ENCODE assay signal across 28 cellular contexts in the genomic region with DNA sequence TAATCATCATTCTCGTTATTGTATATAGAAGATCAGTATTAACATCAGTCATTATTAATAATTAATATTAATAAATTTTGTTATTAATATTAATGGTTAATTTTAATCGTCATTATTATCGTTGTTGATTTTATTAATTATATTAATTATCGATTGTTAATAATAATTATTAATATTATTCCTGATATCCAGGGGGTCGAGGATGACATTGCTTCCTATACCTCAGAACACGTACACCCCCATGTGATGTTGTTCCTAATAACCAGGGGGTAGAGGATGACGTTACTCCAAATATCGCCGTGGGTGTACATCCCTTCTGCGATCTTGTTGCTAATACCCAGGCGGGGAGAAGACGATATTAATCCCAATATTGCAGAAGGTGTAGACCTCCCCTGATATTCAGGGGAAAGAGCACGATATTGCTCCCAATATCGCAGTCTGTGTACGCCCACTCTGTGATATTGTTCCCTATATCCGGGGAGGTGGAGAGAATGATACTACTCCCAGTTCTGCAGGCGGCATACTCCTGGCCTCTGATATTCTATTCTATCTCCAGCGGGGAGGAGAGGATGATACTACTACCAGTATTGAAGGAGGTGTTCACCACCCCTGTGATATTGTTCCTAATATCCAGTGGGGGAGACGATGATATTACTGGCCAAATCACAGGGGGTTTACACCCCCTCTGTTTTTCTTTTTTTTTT. TPM values are rescaled to one million over a fixed set of nuclear protein-coding genes. Genes with fewer than 3 reads are reported as not detected.
A peak's percentile ranks its signal among the peaks of the same experiment; 100 is the strongest.
DNase-seq lines count a peak whose midpoint lies in the region; ATAC-seq and TF ChIP-seq lines count a peak whose summit lies in the region.
"Had no signal": no experiment of that assay in that cellular context is flagged by ENCODE, and none has a peak within 500 bp of the region (broad histone marks: within the 10 kb centered on the region; RNA-seq: fewer than 3 reads in every experiment).

No MANE protein-coding gene starts in this region.

- TF ChIP-seq POLR2A in Peyer's patch (IDR thresholded peaks at IDR 0.05): no peak

- H3K9me3 ChIP-seq in Peyer's patch: no peaks in the 10 kb centered on the region
- H3K9me3 ChIP-seq: heart right ventricle, neutrophil, psoas muscle, SK-N-SH, tibial nerve had no signal

- H3K27ac Mint-ChIP-seq in activated naive CD8-positive, alpha-beta T cell treated with anti-CD3 and anti-CD28 coated beads, Interleukin-2, amount 50 U/mL, for 24 hours: peak overlapping the region; percentile 62
- H3K27ac Mint-ChIP-seq in activated naive CD8-positive, alpha-beta T cell treated with anti-CD3 and anti-CD28 coated beads for 36 hours: no peak overlapping the region
- no peak overlapping the region for H3K27ac Mint-ChIP-seq in activated T-helper 17 cell treated with anti-CD3 and anti-CD28 coated beads, Interleukin-2, amount 50 U/mL, for 72 hours
- H3K27ac Mint-ChIP-seq: activated naive CD4-positive, alpha-beta T cell treated with anti-CD3 and anti-CD28 coated beads for 36 hours had no signal

- H3K4me3 Mint-ChIP-seq in activated naive CD8-positive, alpha-beta T cell treated with anti-CD3 and anti-CD28 coated beads, Interleukin-2, amount 50 U/mL, for 24 hours: no peak overlapping the region
- H3K4me3 Mint-ChIP-seq in activated naive CD8-positive, alpha-beta T cell treated with anti-CD3 and anti-CD28 coated beads for 36 hours: no peak overlapping the region
- H3K4me3 Mint-ChIP-seq in activated T-helper 17 cell treated with anti-CD3 and anti-CD28 coated beads, Interleukin-2, amount 50 U/mL, for 72 hours: no peak overlapping the region
- H3K4me3 Mint-ChIP-seq: activated naive CD4-positive, alpha-beta T cell treated with anti-CD3 and anti-CD28 coated beads for 36 hours; central memory CD8-positive, alpha-beta T cell had no signal

- no peak for ATAC-seq in activated naive CD8-positive, alpha-beta T cell treated with anti-CD3 and anti-CD28 coated beads, Interleukin-2, amount 50 U/mL, for 24 hours
- peak; percentile 51 for ATAC-seq in activated T-helper 17 cell treated with anti-CD3 and anti-CD28 coated beads, Interleukin-2, amount 50 U/mL, for 72 hours (replicated peaks)
- ATAC-seq in HG02973 (IDR thresholded peaks at IDR 0.05; ENCODE audit: unreplicated experiment): no peak
- ATAC-seq: HCT116, heart right ventricle, Panc1, psoas muscle had no signal

- no peaks in the 10 kb centered on the region for H3K4me1 ChIP-seq in Peyer's patch
- H3K4me1 ChIP-seq: heart right ventricle, psoas muscle, tibial nerve had no signal

- H3K4me1 Mint-ChIP-seq in activated naive CD8-positive, alpha-beta T cell treated with anti-CD3 and anti-CD28 coated beads, Interleukin-2, amount 50 U/mL, for 24 hours: no peaks in the 10 kb centered on the region
- H3K4me1 Mint-ChIP-seq in activated naive CD8-positive, alpha-beta T cell treated with anti-CD3 and anti-CD28 coated beads for 36 hours: no peaks in the 10 kb centered on the region
- H3K4me1 Mint-ChIP-seq in activated T-helper 17 cell treated with anti-CD3 and anti-CD28 coated beads, Interleukin-2, amount 50 U/mL, for 72 hours: no peaks in the 10 kb centered on the region
- H3K4me1 Mint-ChIP-seq: central memory CD8-positive, alpha-beta T cell; immature natural killer cell had no signal

- H3K27me3 ChIP-seq in Peyer's patch: no peaks in the 10 kb centered on the region

- no peak overlapping the region for H3K4me3 ChIP-seq in Peyer's patch
- H3K4me3 ChIP-seq: dorsolateral prefrontal cortex, heart right ventricle, psoas muscle, tibial nerve had no signal

- H3K9me3 Mint-ChIP-seq in activated naive CD8-positive, alpha-beta T cell treated with anti-CD3 and anti-CD28 coated beads, Interleukin-2, amount 50 U/mL, for 24 hours: no peaks in the 10 kb centered on the region
- H3K9me3 Mint-ChIP-seq in activated naive CD8-positive, alpha-beta T cell treated with anti-CD3 and anti-CD28 coated beads for 36 hours: no peaks in the 10 kb centered on the region
- no peaks in the 10 kb centered on the region for H3K9me3 Mint-ChIP-seq in activated T-helper 17 cell treated with anti-CD3 and anti-CD28 coated beads, Interleukin-2, amount 50 U/mL, for 72 hours
- H3K9me3 Mint-ChIP-seq: activated naive CD4-positive, alpha-beta T cell treated with anti-CD3 and anti-CD28 coated beads for 36 hours; central memory CD8-positive, alpha-beta T cell had no signal

- peak; percentile 20 for DNase-seq in DMS53 (lab: John Stamatoyannopoulos, UW)
- DNase-seq in DMS53 treated with DMSO at 0.1 percent for 48 hours (lab: John Stamatoyannopoulos, UW; ENCODE audit: unreplicated experiment): no peak
- no peak for DNase-seq in activated naive CD8-positive, alpha-beta T cell treated with anti-CD3 and anti-CD28 coated beads, Interleukin-2, amount 50 U/mL, for 24 hours
- DNase-seq in activated naive CD8-positive, alpha-beta T cell treated with anti-CD3 and anti-CD28 coated beads for 36 hours: no peak
- DNase-seq in G401 (ENCODE audit: low spot score): no peak
- DNase-seq in Peyer's patch: no peak
- DNase-seq: activated naive CD4-positive, alpha-beta T cell treated with anti-CD3 and anti-CD28 coated beads for 36 hours; AML-193; COR-L47; dorsolateral prefrontal cortex; heart right ventricle; immature natural killer cell; Kasumi-1; NCI-H1105; NCI-H2171; NCI-H774; psoas muscle; SK-N-SH; stimulated activated CD4-positive, alpha-beta T cell treated with anti-CD3 and anti-CD28 coated beads, Interleukin-1b, Interleukin-23, amount 100 ng/mL, for 48 hours; stimulated activated naive CD4-positive, alpha-beta T cell treated with Interleukin-2 at 50 U/mL for 16 hours had no signal

- no peaks in the 10 kb centered on the region for H3K27me3 Mint-ChIP-seq in activated naive CD8-positive, alpha-beta T cell treated with anti-CD3 and anti-CD28 coated beads, Interleukin-2, amount 50 U/mL, for 24 hours
- peaks cover 4% of the 10 kb centered on the region for H3K27me3 Mint-ChIP-seq in activated naive CD8-positive, alpha-beta T cell treated with anti-CD3 and anti-CD28 coated beads for 36 hours
- peaks cover 4% of the 10 kb centered on the region for H3K27me3 Mint-ChIP-seq in activated T-helper 17 cell treated with anti-CD3 and anti-CD28 coated beads, Interleukin-2, amount 50 U/mL, for 72 hours

- no peaks in the 10 kb centered on the region for H3K36me3 ChIP-seq in Peyer's patch
- H3K36me3 ChIP-seq: heart right ventricle, neutrophil, tibial nerve had no signal

- no peaks in the 10 kb centered on the region for H3K36me3 Mint-ChIP-seq in activated naive CD8-positive, alpha-beta T cell treated with anti-CD3 and anti-CD28 coated beads, Interleukin-2, amount 50 U/mL, for 24 hours (ENCODE audit: low read depth)
- no peaks in the 10 kb centered on the region for H3K36me3 Mint-ChIP-seq in activated naive CD8-positive, alpha-beta T cell treated with anti-CD3 and anti-CD28 coated beads for 36 hours
- no peaks in the 10 kb centered on the region for H3K36me3 Mint-ChIP-seq in activated T-helper 17 cell treated with anti-CD3 and anti-CD28 coated beads, Interleukin-2, amount 50 U/mL, for 72 hours (ENCODE audit: low read depth)
- H3K36me3 Mint-ChIP-seq: immature natural killer cell had no signal

- no peak for TF ChIP-seq CTCF in Peyer's patch (IDR thresholded peaks at IDR 0.05)

- in situ Hi-C loops in G401 (cut with HindIII; ENCODE audit: low sequenced_read_pairs): no loop called here

- H3K27ac ChIP-seq in Peyer's patch: no peak overlapping the region
- H3K27ac ChIP-seq: 22Rv1, dorsolateral prefrontal cortex, heart right ventricle, neutrophil, psoas muscle, tibial nerve had no signal

RNA-seq across cellular contexts. Expression of gene BMF, which starts 22.3 kb away (rescaled TPM):
- total RNA-seq in activated naive CD8-positive, alpha-beta T cell treated with anti-CD3 and anti-CD28 coated beads for 36 hours: 1 to 10 TPM; 5.1 to 5.4 TPM
- total RNA-seq in activated T-helper 17 cell treated with anti-CD3 and anti-CD28 coated beads, Interleukin-2, amount 50 U/mL, for 72 hours: 10 to 100 TPM in 1 of 2 donors, 1 to 10 TPM in 1; 3.2 to 19.3 TPM
- total RNA-seq in G401 (2014; rRNA removed; shearing (Covaris generic)): 8.1 and 14.3 TPM in 2 replicates
- total RNA-seq in Peyer's patch: 10 to 100 TPM; 13.5 to 98.2 (median 26.1) TPM

RNA-seq across cellular contexts. Expression of gene BUB1B, which starts 29.9 kb away (rescaled TPM):
- total RNA-seq in activated naive CD8-positive, alpha-beta T cell treated with anti-CD3 and anti-CD28 coated beads for 36 hours: 10 to 100 TPM; 62.3 to 70.6 TPM
- total RNA-seq in activated T-helper 17 cell treated with anti-CD3 and anti-CD28 coated beads, Interleukin-2, amount 50 U/mL, for 72 hours: 10 to 100 TPM; 85.7 to 99.5 TPM
- total RNA-seq in G401 (2014; rRNA removed; shearing (Covaris generic)): 64.4 and 86.8 TPM in 2 replicates
- total RNA-seq in Peyer's patch: 100 to 1,000 TPM in 1 of 4 donors, 10 to 100 TPM in 3; 10.6 to 120 (median 13.3) TPM
